Comparison of ENCODE assay signal across 27 cellular contexts in the genomic region with DNA sequence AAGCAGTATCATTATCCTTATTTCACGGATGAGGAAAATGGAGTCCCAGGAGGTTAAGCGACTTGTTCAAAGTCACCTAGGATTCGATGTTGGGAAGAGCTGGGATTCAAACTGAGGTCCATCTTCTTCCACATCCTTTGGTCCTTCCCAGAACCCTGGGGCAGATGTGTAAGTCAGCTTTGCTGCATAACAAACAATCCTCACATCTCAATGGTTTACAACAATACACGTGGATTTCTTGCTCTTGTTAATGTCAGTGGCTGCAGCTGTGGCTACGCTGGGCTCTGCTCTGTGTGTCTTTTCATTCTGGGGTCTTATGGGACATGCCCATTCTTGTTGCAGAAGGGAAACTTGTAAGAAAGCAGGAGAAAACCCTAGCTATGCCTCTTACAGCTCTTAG.
"Had no signal": no experiment of that assay in that cellular context is flagged by ENCODE, and none has a peak within 500 bp of the region (broad histone marks: within the 10 kb centered on the region; RNA-seq: fewer than 3 reads in every experiment).

No MANE protein-coding gene starts in this region.

- H3K9me3 ChIP-seq: colonic mucosa, esophagus muscularis mucosa, esophagus squamous epithelium, gastrocnemius medialis, gastroesophageal sphincter had no signal

- H3K27me3 ChIP-seq: colonic mucosa, dorsolateral prefrontal cortex, esophagus muscularis mucosa, esophagus squamous epithelium, foreskin keratinocyte, gastrocnemius medialis, heart left ventricle, heart right ventricle had no signal

- H3K4me3 ChIP-seq: colonic mucosa, coronary artery, dorsolateral prefrontal cortex, esophagus muscularis mucosa, esophagus squamous epithelium, gastrocnemius medialis, gastroesophageal sphincter, heart left ventricle, heart right ventricle had no signal

- DNase-seq: colonic mucosa; cortex of kidney; dermis blood vessel endothelial cell; dorsolateral prefrontal cortex; effector CD4-positive, alpha-beta T cell; effector CD8-positive, alpha-beta T cell; effector memory CD4-positive, alpha-beta T cell; effector memory CD8-positive, alpha-beta T cell; endodermal cell; erythroblast; esophagus squamous epithelium; foreskin fibroblast; foreskin keratinocyte; foreskin melanocyte; gastrocnemius medialis; head of caudate nucleus; heart left ventricle; heart right ventricle had no signal

- H3K36me3 ChIP-seq: colonic mucosa, esophagus muscularis mucosa, esophagus squamous epithelium, gastrocnemius medialis, gastroesophageal sphincter, heart left ventricle, heart right ventricle had no signal

- H3K27ac ChIP-seq: colonic mucosa, coronary artery, dorsolateral prefrontal cortex, epithelial cell of prostate, esophagus muscularis mucosa, esophagus squamous epithelium, foreskin keratinocyte, gastrocnemius medialis, gastroesophageal sphincter, heart left ventricle, heart right ventricle had no signal

- ATAC-seq: effector memory CD8-positive, alpha-beta T cell; esophagus mucosa; foreskin keratinocyte; gastrocnemius medialis; gastroesophageal sphincter; heart left ventricle; heart right ventricle had no signal

- FAIRE-seq: colon, endometrium, endothelial cell of umbilical vein, frontal cortex had no signal

- H3K4me1 ChIP-seq: foreskin keratinocyte, gastroesophageal sphincter had no signal
